In genomic region chr14:32683679-32684078, GRCh38 we compare ENCODE assay signal across 17 cellular contexts.
DNase-seq lines count a peak whose midpoint lies in the region; ATAC-seq and TF ChIP-seq lines count a peak whose summit lies in the region.
"Had no signal": no experiment of that assay in that cellular context is flagged by ENCODE, and none has a peak within 500 bp of the region (broad histone marks: within the 10 kb centered on the region; RNA-seq: fewer than 3 reads in every experiment).

No MANE protein-coding gene starts in this region.

- no peak overlapping the region for H3K27ac ChIP-seq in colonic mucosa
- no peak overlapping the region for H3K27ac ChIP-seq in CD4-positive, alpha-beta T cell (ENCODE audit: low read depth, low read length)
- H3K27ac ChIP-seq: coronary artery, foreskin keratinocyte, SJCRH30, tibial nerve had no signal

- no peaks in the 10 kb centered on the region for H3K9me3 ChIP-seq in colonic mucosa
- H3K9me3 ChIP-seq in CD4-positive, alpha-beta T cell (ENCODE audit: control insufficient read depth, low read length) = no peaks in the 10 kb centered on the region
- H3K9me3 ChIP-seq: SJCRH30, tibial nerve had no signal

- CTCF ChIA-PET in CD4-positive, alpha-beta T cell (lab: Charles Lee) = no interaction called here

- no peaks in the 10 kb centered on the region for H3K27me3 ChIP-seq in colonic mucosa
- no peaks in the 10 kb centered on the region for H3K27me3 ChIP-seq in CD4-positive, alpha-beta T cell (ENCODE audit: control insufficient read depth, insufficient read depth, low read length)
- H3K27me3 ChIP-seq: foreskin keratinocyte, SJCRH30, tibial nerve had no signal

- ATAC-seq in GM18502 (IDR thresholded peaks at IDR 0.05; ENCODE audit: poor library complexity, unreplicated experiment) = peak; percentile 79
- peak; percentile 61 for ATAC-seq in GM19395 (IDR thresholded peaks at IDR 0.05; ENCODE audit: unreplicated experiment)
- peak; percentile 64 for ATAC-seq in HG03039 (IDR thresholded peaks at IDR 0.05; ENCODE audit: unreplicated experiment)
- no peak for ATAC-seq in CD4-positive, alpha-beta T cell (ENCODE audit: poor library complexity)
- ATAC-seq: foreskin keratinocyte, left lobe of liver had no signal

- DNase-seq in OCI-M1 (lab: John Stamatoyannopoulos, UW) (peak; percentile 3), NCI-H1417 treated with DMSO at 0.1 percent for 48 hours (lab: John Stamatoyannopoulos, UW) (no peak), colonic mucosa (no peak), NCI-H2081 treated with DMSO at 0.1 percent for 48 hours (lab: John Stamatoyannopoulos, UW) (no peak)
- no peak for DNase-seq in CD4-positive, alpha-beta T cell
- DNase-seq: activated CD4-positive, alpha-beta T cell treated with anti-CD3 and anti-CD28 coated beads for 1 hour; foreskin keratinocyte; HCEC 1CT; Karpas-422; NCI-H1694; SJCRH30 had no signal

- H3K4me1 ChIP-seq in colonic mucosa = no peaks in the 10 kb centered on the region
- H3K4me1 ChIP-seq: foreskin keratinocyte, SJCRH30 had no signal

- TF ChIP-seq CTCF in colonic mucosa (IDR thresholded peaks at IDR 0.05) = no peak
- no peak for TF ChIP-seq CTCF in CD4-positive, alpha-beta T cell (IDR thresholded peaks at IDR 0.05)

- H3K27ac Mint-ChIP-seq in CD4-positive, alpha-beta T cell = no peak overlapping the region

- H3K9ac ChIP-seq in colonic mucosa (ENCODE audit: low read depth in 2 of 2, low read length in 2 of 2) = no peak overlapping the region

- POLR2A ChIA-PET in CD4-positive, alpha-beta T cell (lab: Charles Lee) = no interaction called here

- intact Hi-C loops in colonic mucosa (cut with DNase I) = no loop called here
- intact Hi-C loops in CD4-positive, alpha-beta T cell (cut with DNase I, micrococcal nuclease) = no loop called here

- H3K9me3 Mint-ChIP-seq in CD4-positive, alpha-beta T cell = no peaks in the 10 kb centered on the region

- H3K36me3 ChIP-seq in colonic mucosa = no peaks in the 10 kb centered on the region
- H3K36me3 ChIP-seq: tibial nerve had no signal

- peaks cover 7% of the 10 kb centered on the region for H3K27me3 Mint-ChIP-seq in CD4-positive, alpha-beta T cell

- H3K36me3 Mint-ChIP-seq in CD4-positive, alpha-beta T cell (ENCODE audit: low read depth) = no peaks in the 10 kb centered on the region

- H3K4me3 Mint-ChIP-seq in CD4-positive, alpha-beta T cell = no peak overlapping the region

- no peaks in the 10 kb centered on the region for H3K4me1 Mint-ChIP-seq in CD4-positive, alpha-beta T cell (ENCODE audit: low read depth)

- H3K4me3 ChIP-seq in colonic mucosa = no peak overlapping the region
- H3K4me3 ChIP-seq: coronary artery, SJCRH30, tibial nerve had no signal
